ENCODE assay signal across 2 cellular contexts in the genomic region with DNA sequence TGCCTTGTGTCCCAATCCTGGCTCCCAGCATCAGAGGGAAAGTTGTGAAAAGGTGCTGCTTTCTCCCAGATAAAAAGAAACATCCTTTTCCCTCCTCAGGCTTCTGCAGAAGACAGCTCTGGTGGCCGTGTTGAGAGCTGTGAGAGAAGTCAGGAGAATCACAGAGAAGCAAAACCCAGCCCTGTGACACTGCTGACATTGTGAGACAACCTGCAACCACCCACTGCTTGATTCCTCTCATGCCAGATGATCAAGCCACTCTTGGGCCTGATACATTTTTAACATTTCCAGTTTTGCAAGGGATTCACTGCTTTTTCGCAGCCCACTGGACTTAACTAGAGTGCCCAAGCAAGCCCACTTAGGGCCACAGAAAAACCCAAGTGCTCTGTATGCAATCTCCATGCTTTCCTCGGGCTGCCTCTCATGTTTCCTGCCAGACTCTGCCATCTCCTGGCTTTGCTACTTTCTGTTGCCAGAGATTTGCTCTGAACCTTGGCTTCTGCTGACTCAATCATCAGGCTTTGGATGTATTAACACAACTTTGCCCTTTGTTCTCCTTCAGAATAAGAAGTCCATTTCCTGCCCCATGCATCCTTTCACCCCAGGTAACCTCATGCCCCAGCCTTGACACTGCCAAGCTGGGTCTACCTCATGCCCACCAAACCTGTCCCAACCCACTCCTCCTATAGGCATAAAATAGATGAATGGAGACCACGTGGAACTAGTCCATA.
TF ChIP-seq lines count a peak whose summit lies in the region.

No MANE protein-coding gene starts in this region.

TF ChIP-seq in H1, 55 proteins besides CTCF, POLR2A, EP300 and RAD21:
- TF ChIP-seq TEAD4 (IDR thresholded peaks at IDR 0.05; ENCODE audit: low read depth, low read length) = no peak
- no peak for TF ChIP-seq RXRA (IDR thresholded peaks at IDR 0.05; ENCODE audit: insufficient read depth, low read depth, low read length)
- no peak for TF ChIP-seq POLR2AphosphoS5 (IDR thresholded peaks at IDR 0.05; ENCODE audit: low read depth, low read length)
- TF ChIP-seq PHF8 (conservative IDR thresholded peaks at IDR 0.05; ENCODE audit: low read depth, low read length) = no peak
- TF ChIP-seq, protein P1, sequence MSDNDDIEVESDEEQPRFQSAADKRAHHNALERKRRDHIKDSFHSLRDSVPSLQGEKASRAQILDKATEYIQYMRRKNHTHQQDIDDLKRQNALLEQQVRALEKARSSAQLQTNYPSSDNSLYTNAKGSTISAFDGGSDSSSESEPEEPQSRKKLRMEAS (IDR thresholded peaks at IDR 0.05) = no peak
- TF ChIP-seq BACH1 (IDR thresholded peaks at IDR 0.05; ENCODE audit: low read length) = no peak
- TF ChIP-seq ASH2L (IDR thresholded peaks at IDR 0.05; ENCODE audit: low read length) = no peak
- TF ChIP-seq NANOG (IDR thresholded peaks at IDR 0.05; ENCODE audit: insufficient read depth, low read depth, low read length, poor library complexity, severe bottlenecking) = no peak
- TF ChIP-seq, protein P2, sequence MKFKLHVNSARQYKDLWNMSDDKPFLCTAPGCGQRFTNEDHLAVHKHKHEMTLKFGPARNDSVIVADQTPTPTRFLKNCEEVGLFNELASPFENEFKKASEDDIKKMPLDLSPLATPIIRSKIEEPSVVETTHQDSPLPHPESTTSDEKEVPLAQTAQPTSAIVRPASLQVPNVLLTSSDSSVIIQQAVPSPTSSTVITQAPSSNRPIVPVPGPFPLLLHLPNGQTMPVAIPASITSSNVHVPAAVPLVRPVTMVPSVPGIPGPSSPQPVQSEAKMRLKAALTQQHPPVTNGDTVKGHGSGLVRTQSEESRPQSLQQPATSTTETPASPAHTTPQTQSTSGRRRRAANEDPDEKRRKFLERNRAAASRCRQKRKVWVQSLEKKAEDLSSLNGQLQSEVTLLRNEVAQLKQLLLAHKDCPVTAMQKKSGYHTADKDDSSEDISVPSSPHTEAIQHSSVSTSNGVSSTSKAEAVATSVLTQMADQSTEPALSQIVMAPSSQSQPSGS (IDR thresholded peaks at IDR 0.05; ENCODE audit: low read length) = no peak
- no peak for TF ChIP-seq CHD1 (IDR thresholded peaks at IDR 0.05; ENCODE audit: low read depth, low read length)
- no peak for TF ChIP-seq CBX8 (IDR thresholded peaks at IDR 0.05; ENCODE audit: borderline replicate concordance, low read depth, low read length)

TF ChIP-seq in SK-N-SH treated with all-trans-retinoic acid at 6 μM for 48 hours, 23 proteins besides CTCF, POLR2A, EP300 and RAD21:
- TF ChIP-seq ZNF565 (CRISPR knock-in tag; conservative IDR thresholded peaks at IDR 0.05; ENCODE audit: low read depth) (no peak), POU6F1 (CRISPR knock-in tag; IDR thresholded peaks at IDR 0.05; ENCODE audit: borderline replicate concordance, low read depth) (no peak), PPARA (CRISPR knock-in tag; IDR thresholded peaks at IDR 0.05; ENCODE audit: borderline replicate concordance) (no peak), BACH2 (CRISPR knock-in tag; IDR thresholded peaks at IDR 0.05; ENCODE audit: borderline replicate concordance) (no peak), ZC3H10 (CRISPR knock-in tag; IDR thresholded peaks at IDR 0.05) (no peak), GLIS3 (CRISPR knock-in tag; IDR thresholded peaks at IDR 0.05) (no peak), ZFP3 (CRISPR knock-in tag; IDR thresholded peaks at IDR 0.05) (no peak), TCF4 (CRISPR knock-in tag; IDR thresholded peaks at IDR 0.05; ENCODE audit: borderline replicate concordance) (no peak), ZNF8 (CRISPR knock-in tag; IDR thresholded peaks at IDR 0.05) (no peak), RARB (CRISPR knock-in tag; IDR thresholded peaks at IDR 0.05) (no peak)
